Comparison of ENCODE assay signal across 27 cellular contexts in the genomic region with DNA sequence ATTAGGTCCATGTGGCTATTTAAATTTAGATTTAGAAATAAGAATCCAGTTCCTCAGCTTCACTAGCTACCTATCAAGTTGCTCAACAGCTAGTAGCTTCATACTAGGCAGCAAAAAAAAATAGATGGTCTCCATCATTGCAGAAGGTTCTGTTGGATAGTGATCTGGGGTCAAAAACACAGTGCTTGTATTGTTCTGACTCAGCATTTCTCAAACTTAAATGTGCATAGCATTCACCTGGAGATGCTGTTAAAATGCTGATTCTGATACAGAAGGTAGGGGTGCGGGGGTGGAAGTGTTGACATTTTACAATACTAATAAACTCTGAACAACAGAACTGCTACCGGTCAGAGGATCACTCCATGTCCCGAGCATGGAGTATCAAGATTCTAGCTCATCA. TPM values are rescaled to one million over a fixed set of nuclear protein-coding genes. Genes with fewer than 3 reads are reported as not detected.
"Had no signal": no experiment of that assay in that cellular context is flagged by ENCODE, and none has a peak within 500 bp of the region (broad histone marks: within the 10 kb centered on the region; RNA-seq: fewer than 3 reads in every experiment).

No MANE protein-coding gene starts in this region.

- H3K27me3 ChIP-seq: neural progenitor cell, pancreas, spleen, suprapubic skin, testis, tibial artery, transverse colon, upper lobe of right lung, uterus had no signal

- H3K4me1 ChIP-seq: neural progenitor cell, pancreas, prostate gland, spleen, suprapubic skin, testis, tibial artery, transverse colon, upper lobe of right lung had no signal

- FAIRE-seq: pancreas had no signal

- ATAC-seq: naive thymus-derived CD4-positive, alpha-beta T cell; natural killer cell; pancreas; right cardiac atrium; sciatic nerve; stimulated activated memory B cell treated with anti-CD40 and anti-IgM and Interleukin-4, amounts not matched to agents 10 μg/mL and 1 μg/mL and 100 μg/mL, for 72 hours; stimulated activated naive CD8-positive, alpha-beta T cell treated with anti-CD3 and anti-CD28 coated beads, Interleukin-15, amount 100 ng/mL, for 72 hours; stimulated activated naive CD8-positive, alpha-beta T cell treated with anti-CD3 and anti-CD28 coated beads, Interleukin-15, Interleukin-2, amounts not matched to agents 100 U/mL and 50 U/mL, for 24 hours; upper lobe of right lung had no signal

- H2AFZ ChIP-seq: neural progenitor cell had no signal

- H3K27ac ChIP-seq: neural progenitor cell, pancreas, prostate gland, spleen, suprapubic skin, testis, tibial artery, transverse colon, upper lobe of right lung, uterus had no signal

- DNase-seq: naive thymus-derived CD4-positive, alpha-beta T cell; natural killer cell; occipital lobe; pancreas; right cardiac atrium; spleen; stimulated activated CD4-positive, alpha-beta T cell treated with anti-CD3 and anti-CD28 coated beads, Interleukin-12 subunit alpha, Interleukin-12 subunit beta, amount 100 ng/mL, for 4 hours; stimulated activated CD4-positive, alpha-beta T cell treated with anti-CD3 and anti-CD28 coated beads, Interleukin-1b, Interleukin-23, amount 100 ng/mL, for 48 hours; stimulated activated CD4-positive, alpha-beta T cell treated with anti-CD3 and anti-CD28 coated beads, Interleukin-4, amount 100 ng/mL, for 1 hour; stimulated activated CD4-positive, alpha-beta T cell treated with anti-CD3 and anti-CD28 coated beads, Interleukin-4, amount 100 ng/mL, for 4 hours; stimulated activated CD8-positive, alpha-beta memory T cell treated with anti-CD3 and anti-CD28 coated beads, Interleukin-4, amount 100 ng/mL, for 48 hours; stimulated activated naive CD4-positive, alpha-beta T cell; stimulated activated naive CD8-positive, alpha-beta T cell treated with anti-CD3 and anti-CD28 coated beads, Interleukin-15, amount 100 ng/mL, for 72 hours; stimulated activated naive CD8-positive, alpha-beta T cell treated with anti-CD3 and anti-CD28 coated beads, Interleukin-15, Interleukin-2, amounts not matched to agents 100 U/mL and 50 U/mL, for 24 hours; substantia nigra; testis; tibial artery; transverse colon; upper lobe of right lung; uterus had no signal

- H3K4me2 ChIP-seq: neural progenitor cell, smooth muscle cell had no signal

- H3K9ac ChIP-seq: neural progenitor cell had no signal

- H3K4me3 ChIP-seq: neural progenitor cell, pancreas, prostate gland, skin epidermis, smooth muscle cell, spleen, suprapubic skin, testis, tibial artery, transverse colon, upper lobe of right lung, uterus had no signal

- H3K36me3 ChIP-seq: neural progenitor cell, pancreas, prostate gland, spleen, suprapubic skin, tibial artery, transverse colon, upper lobe of right lung, uterus had no signal

- H3K9me3 ChIP-seq: pancreas, prostate gland, spleen, suprapubic skin, testis, tibial artery, transverse colon, upper lobe of right lung, uterus had no signal

RNA-seq across cellular contexts. Expression of a gene that starts 51.3 kb away (rescaled TPM):
- polyA plus RNA-seq: naive thymus-derived CD4-positive, alpha-beta T cell had no signal
